Comparison of ENCODE assay signal across 26 cellular contexts in the genomic region with DNA sequence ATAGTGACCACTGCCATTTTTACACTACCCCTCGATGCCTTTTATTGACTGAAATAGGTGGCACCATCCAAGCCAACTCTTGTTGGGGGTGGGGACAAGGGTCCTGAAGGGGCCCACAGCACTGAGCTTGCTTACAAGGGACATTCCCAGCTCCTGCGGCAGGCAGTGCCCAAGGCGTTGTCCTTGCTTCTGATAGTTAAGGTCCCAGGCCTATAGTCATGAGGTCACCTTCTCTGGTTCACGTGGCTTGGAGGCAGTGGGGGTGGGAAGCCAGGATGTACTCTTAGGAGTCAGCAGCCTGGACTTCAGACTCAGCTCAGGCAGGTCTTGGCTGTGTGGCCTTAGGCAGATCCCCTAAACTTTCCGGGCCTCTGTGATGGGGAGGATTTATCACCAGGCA. TPM values are rescaled to one million over a fixed set of nuclear protein-coding genes. Genes with fewer than 3 reads are reported as not detected.
DNase-seq lines count a peak whose midpoint lies in the region; TF ChIP-seq lines count a peak whose summit lies in the region.
"Had no signal": no experiment of that assay in that cellular context is flagged by ENCODE, and none has a peak within 500 bp of the region (broad histone marks: within the 10 kb centered on the region; RNA-seq: fewer than 3 reads in every experiment).

No MANE protein-coding gene starts in this region.

- intact Hi-C loops in posterior vena cava (cut with DNase I): no loop called here
- intact Hi-C loops in testis (cut with DNase I; ENCODE audit: low total_unique reads): no loop called here

- H4K20me1 ChIP-seq in Karpas-422 (ENCODE audit: insufficient read depth, low read depth, low read length): no peaks in the 10 kb centered on the region

- H3K4me1 ChIP-seq in Karpas-422 (ENCODE audit: low read length) (peaks cover 99% of the 10 kb centered on the region), testis (peaks cover 12% of the 10 kb centered on the region)

- WGBS in testis, 2 donors: 84 to 87% methylated on average over 2 to 5 of the region's 5 CpGs

- H3K9ac ChIP-seq in Karpas-422 (ENCODE audit: low read length): peak overlapping the region; percentile 55
- H3K9ac ChIP-seq: parathyroid adenoma had no signal

- H3K4me3 ChIP-seq in Karpas-422 (ENCODE audit: low read length) (no peak overlapping the region), fibroblast of mammary gland (ENCODE audit: control insufficient read depth, low read depth, low read length) (no peak overlapping the region), testis (no peak overlapping the region)
- H3K4me3 ChIP-seq: transverse colon had no signal

- TF ChIP-seq CTCF in fibroblast of mammary gland (conservative IDR thresholded peaks at IDR 0.05; ENCODE audit: control insufficient read depth, insufficient read depth, low read depth, low read length): no peak
- TF ChIP-seq CTCF in testis (IDR thresholded peaks at IDR 0.05): no peak

- no peak for TF ChIP-seq POLR2A in testis (IDR thresholded peaks at IDR 0.05)

- peak overlapping the region; percentile 99 for H3K27ac ChIP-seq in Karpas-422 (ENCODE audit: low read length)
- no peak overlapping the region for H3K27ac ChIP-seq in testis
- H3K27ac ChIP-seq: 22Rv1, parathyroid adenoma, transverse colon had no signal

- peak; percentile 54 for DNase-seq in activated CD8-positive, alpha-beta memory T cell treated with anti-CD3 and anti-CD28 coated beads for 24 hours
- DNase-seq in activated CD8-positive, alpha-beta memory T cell treated with anti-CD3 and anti-CD28 coated beads, Interleukin-2, amount 50 U/mL, for 48 hours: no peak
- DNase-seq in Karpas-422: no peak
- peak; percentile 41 for DNase-seq in fibroblast of mammary gland (ENCODE audit: low read depth)
- DNase-seq in posterior vena cava (ENCODE audit: low spot score): peak; percentile 72
- no peak for DNase-seq in D341Med (ENCODE audit: low spot score)
- DNase-seq in testis: no peak
- no peak for DNase-seq in iPS-NIHi11 (ENCODE audit: low spot score)
- DNase-seq: activated CD4-positive, alpha-beta T cell treated with anti-CD3 and anti-CD28 coated beads, Interleukin-2, amount 50 U/mL, for 4 hours; activated gamma-delta T cell; CD8-positive, alpha-beta memory T cell; DMS53; effector CD4-positive, alpha-beta T cell; erythroblast; immature natural killer cell; Kasumi-1; NCI-H1694; NCI-H2171 treated with DMSO at 0.1 percent for 48 hours; NCI-H524; nephron progenitor cell; right cardiac atrium; stimulated activated CD4-positive, alpha-beta T cell treated with anti-CD3 and anti-CD28 coated beads, Interleukin-12 subunit alpha, Interleukin-12 subunit beta, amount 100 ng/mL, for 4 hours; stimulated activated naive CD8-positive, alpha-beta T cell treated with anti-CD3 and anti-CD28 coated beads, Interleukin-15, Interleukin-2, amounts not matched to agents 100 U/mL and 50 U/mL, for 24 hours; transverse colon had no signal

- H3K9me3 ChIP-seq in Karpas-422 (ENCODE audit: low read length) (no peaks in the 10 kb centered on the region), testis (no peaks in the 10 kb centered on the region)
- H3K9me3 ChIP-seq: transverse colon had no signal

- no peak overlapping the region for H2AFZ ChIP-seq in Karpas-422 (ENCODE audit: low read length)
- H2AFZ ChIP-seq: parathyroid adenoma had no signal

- peaks cover 100% of the 10 kb centered on the region for H3K79me2 ChIP-seq in Karpas-422 (ENCODE audit: low read length)
- H3K79me2 ChIP-seq: parathyroid adenoma had no signal

- H3K4me2 ChIP-seq in Karpas-422 (ENCODE audit: low read depth, low read length, poor library complexity, severe bottlenecking): peak overlapping the region; percentile 63

- H3K36me3 ChIP-seq in Karpas-422 (ENCODE audit: insufficient read depth, low read length) (peaks cover 55% of the 10 kb centered on the region), testis (ENCODE audit: low read depth, missing control alignments) (no peaks in the 10 kb centered on the region)
- H3K36me3 ChIP-seq: transverse colon had no signal

- H3K27me3 ChIP-seq in Karpas-422 (ENCODE audit: low read length) (no peaks in the 10 kb centered on the region), testis (no peaks in the 10 kb centered on the region)
- H3K27me3 ChIP-seq: transverse colon had no signal

- no peaks in the 10 kb centered on the region for H3K9me2 ChIP-seq in Karpas-422 (replicated peaks; ENCODE audit: insufficient read depth, low read length)

RNA-seq across cellular contexts. Expression of a gene that starts 48.6 kb away (rescaled TPM):
- 42.9 and 54.1 TPM in 2 replicates for total RNA-seq in Karpas-422 (2014; rRNA removed; shearing (Covaris generic); ENCODE audit: low replicate concordance)
- total RNA-seq in posterior vena cava: 1 to 10 TPM; 1.1 to 1.5 TPM
- total RNA-seq in testis: 10 to 100 TPM; 48.1 to 67.0 TPM
- 43.8 TPM for polyA plus RNA-seq in testis (ENCODE audit: insufficient read depth, low read depth, low replicate concordance)

Comparison
In these comparisons a context has a peak if more than half of its experiments do, and no peak if none do; other contexts are left out.
1. DNase-seq: peak in activated CD8-positive, alpha-beta memory T cell treated with anti-CD3 and anti-CD28 coated beads for 24 hours (single experiment), fibroblast of mammary gland (single experiment) and posterior vena cava (single experiment); none in activated CD8-positive, alpha-beta memory T cell treated with anti-CD3 and anti-CD28 coated beads, Interleukin-2, amount 50 U/mL, for 48 hours (single experiment), Karpas-422 (single experiment), D341Med (single experiment), testis (single experiment) and iPS-NIHi11 (single experiment).
2. RNA of a gene that starts 48.6 kb away (total RNA-seq): 48.1 to 67.0 TPM in testis and 42.9 to 54.1 TPM in Karpas-422; 1.1 to 1.5 TPM in posterior vena cava; every median in the first group is over 10 times any median in the second.